In the genomic region with DNA sequence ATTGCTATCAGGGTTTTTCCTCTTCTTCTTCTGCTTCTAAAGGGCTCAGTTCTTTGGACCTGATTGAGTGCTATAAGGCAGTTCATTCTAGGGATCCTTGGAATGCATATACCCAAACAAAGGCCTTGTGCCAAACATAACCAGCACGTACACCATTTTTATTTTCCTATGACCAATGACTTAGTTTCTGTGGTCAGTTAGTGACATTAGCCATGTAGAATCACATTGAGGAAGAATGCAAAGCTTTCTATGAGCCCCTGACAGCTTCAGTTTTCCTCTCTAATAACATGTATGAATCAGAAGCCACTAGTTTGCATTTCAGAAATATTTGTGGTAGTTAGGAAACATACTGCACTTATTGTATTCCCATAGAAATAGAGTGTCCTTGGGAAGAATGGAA, we compare ENCODE assay signal across 14 cellular contexts.
A peak's percentile ranks its signal among the peaks of the same experiment; 100 is the strongest.
DNase-seq lines count a peak whose midpoint lies in the region; ATAC-seq and TF ChIP-seq lines count a peak whose summit lies in the region.
"Had no signal": no experiment of that assay in that cellular context is flagged by ENCODE, and none has a peak within 500 bp of the region (broad histone marks: within the 10 kb centered on the region; RNA-seq: fewer than 3 reads in every experiment).

No MANE protein-coding gene starts in this region.

- H3K9ac ChIP-seq in smooth muscle cell (ENCODE audit: low read depth), result no peak overlapping the region

- H3K79me2 ChIP-seq in smooth muscle cell (ENCODE audit: low read depth), result no peaks in the 10 kb centered on the region

- intact Hi-C loops in mucosa of descending colon (cut with DNase I, micrococcal nuclease), result no loop called here

- H3K4me1 ChIP-seq in smooth muscle cell (ENCODE audit: low read depth) (peaks cover 9% of the 10 kb centered on the region), mucosa of descending colon (ENCODE audit: low read depth) (no peaks in the 10 kb centered on the region)

- H3K27me3 ChIP-seq in smooth muscle cell (ENCODE audit: low read depth), result no peaks in the 10 kb centered on the region
- H3K27me3 ChIP-seq: right atrium auricular region had no signal

- no peaks in the 10 kb centered on the region for H3K9me3 ChIP-seq in smooth muscle cell (replicated peaks; ENCODE audit: low read depth)
- no peaks in the 10 kb centered on the region for H3K9me3 ChIP-seq in mucosa of descending colon
- H3K9me3 ChIP-seq: right atrium auricular region had no signal

- TF ChIP-seq CTCF in fibroblast of mammary gland (conservative IDR thresholded peaks at IDR 0.05; ENCODE audit: control insufficient read depth, insufficient read depth, low read depth, low read length), result no peak
- TF ChIP-seq CTCF in smooth muscle cell (IDR thresholded peaks at IDR 0.05; ENCODE audit: borderline replicate concordance, insufficient read depth, poor library complexity, severe bottlenecking), result no peak
- no peak for TF ChIP-seq CTCF in mucosa of descending colon (IDR thresholded peaks at IDR 0.05)

- in situ Hi-C loops in SK-MEL-5 (cut with HindIII; ENCODE audit: low pct_unique_long_range_greater_than_20kb, low sequenced_read_pairs), result no loop called here

- no peak overlapping the region for H3K4me3 ChIP-seq in fibroblast of mammary gland (ENCODE audit: control insufficient read depth, low read depth, low read length)
- no peak overlapping the region for H3K4me3 ChIP-seq in smooth muscle cell
- H3K4me3 ChIP-seq in mucosa of descending colon, result no peak overlapping the region
- H3K4me3 ChIP-seq: right atrium auricular region had no signal

- H3F3A ChIP-seq in smooth muscle cell (ENCODE audit: low read depth), result peaks cover 5% of the 10 kb centered on the region

- peak overlapping the region; percentile 66 for H3K27ac ChIP-seq in smooth muscle cell (ENCODE audit: low read depth)
- H3K27ac ChIP-seq: right atrium auricular region had no signal

- peak; percentile 88 for DNase-seq in ELR (ENCODE audit: low read depth)
- DNase-seq in SK-MEL-5 (ENCODE audit: low read depth, low spot score), result peak; percentile 45
- DNase-seq in fibroblast of mammary gland (ENCODE audit: low read depth), result peak; percentile 83
- DNase-seq in smooth muscle cell (lab: John Stamatoyannopoulos, UW; ENCODE audit: unreplicated experiment), result no peak
- no peak for DNase-seq in NCI-H510A (lab: John Stamatoyannopoulos, UW)
- no peak for DNase-seq in mucosa of descending colon
- DNase-seq: activated CD4-positive, CD25-positive, alpha-beta regulatory T cell; activated CD8-positive, alpha-beta memory T cell treated with anti-CD3 and anti-CD28 coated beads, Interleukin-2, amount 50 U/mL, for 48 hours; CD8-positive, alpha-beta T cell; GDM1; natural killer cell; stimulated activated naive CD4-positive, alpha-beta T cell had no signal

- H3K36me3 ChIP-seq in smooth muscle cell (ENCODE audit: low read depth) (no peaks in the 10 kb centered on the region), mucosa of descending colon (ENCODE audit: low read depth) (no peaks in the 10 kb centered on the region)
- H3K36me3 ChIP-seq: right atrium auricular region had no signal

- peak overlapping the region; percentile 64 for H3K4me2 ChIP-seq in smooth muscle cell

- H2AFZ ChIP-seq in smooth muscle cell (ENCODE audit: low read depth), result no peak overlapping the region

- 4% methylated on average over 1 of the region's 1 CpG for WGBS in smooth muscle cell (ENCODE audit: low lambda C conversion rate)

- ATAC-seq in HG03521 (IDR thresholded peaks at IDR 0.05; ENCODE audit: unreplicated experiment) (no peak), mucosa of descending colon (no peak)
- ATAC-seq: CD8-positive, alpha-beta T cell; natural killer cell had no signal

- H4K20me1 ChIP-seq in smooth muscle cell (ENCODE audit: low read depth), result no peaks in the 10 kb centered on the region

Comparison
In these comparisons a context has a peak if more than half of its experiments do, and no peak if none do; other contexts are left out.
1. DNase-seq: peak in ELR (single experiment), SK-MEL-5 (single experiment) and fibroblast of mammary gland (single experiment); none in smooth muscle cell (single experiment), NCI-H510A (single experiment) and mucosa of descending colon (0 of 3).